17 cellular contexts compared by ENCODE assay signal in genomic region chr18:48021273-48021914, GRCh38.
"Had no signal": no experiment of that assay in that cellular context is flagged by ENCODE, and none has a peak within 500 bp of the region (broad histone marks: within the 10 kb centered on the region; RNA-seq: fewer than 3 reads in every experiment).

No MANE protein-coding gene starts in this region.

- H3K27ac Mint-ChIP-seq: activated naive CD4-positive, alpha-beta T cell treated with anti-CD3 and anti-CD28 coated beads for 36 hours; activated naive CD8-positive, alpha-beta T cell treated with anti-CD3 and anti-CD28 coated beads, Interleukin-2, amount 50 U/mL, for 24 hours; activated T-helper 1 cell treated with anti-CD3 and anti-CD28 coated beads, Interleukin-12 subunit alpha, Interleukin-12 subunit beta, Interleukin-2, Interleukin-4 antibody, amounts not matched to agents 30 ng/mL and 10 ng/mL and 1 ng/mL, durations not matched to agents 14 hours and 24 hours and 36 hours had no signal

- H3K4me3 Mint-ChIP-seq: activated naive CD4-positive, alpha-beta T cell treated with anti-CD3 and anti-CD28 coated beads for 36 hours; activated naive CD8-positive, alpha-beta T cell treated with anti-CD3 and anti-CD28 coated beads, Interleukin-2, amount 50 U/mL, for 24 hours; activated T-helper 1 cell treated with anti-CD3 and anti-CD28 coated beads, Interleukin-12 subunit alpha, Interleukin-12 subunit beta, Interleukin-2, Interleukin-4 antibody, amounts not matched to agents 30 ng/mL and 10 ng/mL and 1 ng/mL, durations not matched to agents 14 hours and 24 hours and 36 hours; naive B cell had no signal

- H3K27ac ChIP-seq: breast epithelium, gastroesophageal sphincter, SK-N-MC, stomach, thoracic aorta, upper lobe of right lung had no signal

- H3K36me3 Mint-ChIP-seq: naive B cell had no signal

- ATAC-seq: activated CD4-positive, CD25-positive, alpha-beta regulatory T cell treated with anti-CD3 and anti-CD28 coated beads, Interleukin-2, amount 50 U/mL, for 24 hours; activated naive CD8-positive, alpha-beta T cell treated with anti-CD3 and anti-CD28 coated beads, Interleukin-2, amount 50 U/mL, for 24 hours; gastroesophageal sphincter; left lobe of liver; upper lobe of right lung had no signal

- DNase-seq: activated CD4-positive, alpha-beta T cell treated with anti-CD3 and anti-CD28 coated beads, Interleukin-2, amount 50 U/mL, for 4 hours; activated CD8-positive, alpha-beta memory T cell treated with anti-CD3 and anti-CD28 coated beads, Interleukin-2, amount 50 U/mL, for 4 hours; activated naive CD4-positive, alpha-beta T cell treated with anti-CD3 and anti-CD28 coated beads for 36 hours; activated naive CD8-positive, alpha-beta T cell treated with anti-CD3 and anti-CD28 coated beads, Interleukin-2, amount 50 U/mL, for 24 hours; erythroblast; mammary epithelial cell; naive B cell; small intestine had no signal

- H3K9me3 Mint-ChIP-seq: activated naive CD4-positive, alpha-beta T cell treated with anti-CD3 and anti-CD28 coated beads for 36 hours; activated naive CD8-positive, alpha-beta T cell treated with anti-CD3 and anti-CD28 coated beads, Interleukin-2, amount 50 U/mL, for 24 hours; activated T-helper 1 cell treated with anti-CD3 and anti-CD28 coated beads, Interleukin-12 subunit alpha, Interleukin-12 subunit beta, Interleukin-2, Interleukin-4 antibody, amounts not matched to agents 30 ng/mL and 10 ng/mL and 1 ng/mL, durations not matched to agents 14 hours and 24 hours and 36 hours had no signal

- H3K4me3 ChIP-seq: breast epithelium, gastroesophageal sphincter, SK-N-MC, stomach, thoracic aorta, upper lobe of right lung had no signal
